8 cellular contexts compared by ENCODE assay signal in the genomic region with DNA sequence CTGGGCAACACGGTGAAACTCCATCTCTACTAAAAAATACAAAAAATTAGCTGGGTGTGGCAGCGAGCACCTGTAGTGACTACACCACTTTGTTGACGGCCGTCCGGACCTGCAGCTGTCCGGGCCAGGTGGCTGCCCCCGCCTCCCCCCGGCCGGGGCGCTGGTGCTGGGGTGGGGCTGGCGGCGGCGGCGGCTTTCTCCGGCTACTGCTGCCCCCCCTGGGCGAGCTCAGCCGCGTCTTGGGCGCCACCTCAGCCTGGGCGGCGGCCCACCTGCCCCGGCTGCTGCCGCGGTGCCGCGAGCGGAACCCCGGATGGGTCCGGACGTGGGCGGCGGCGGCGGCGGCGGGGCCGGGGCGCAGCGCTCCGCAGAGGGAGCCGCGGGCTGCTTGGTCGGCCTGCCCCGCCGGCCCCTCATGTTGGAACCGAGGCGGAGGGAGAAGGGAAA.
DNase-seq lines count a peak whose midpoint lies in the region; ATAC-seq and TF ChIP-seq lines count a peak whose summit lies in the region.
"Not testable (repeated sequence)": the region's sequence is repeated elsewhere in the genome, so short reads cannot be mapped to it uniquely, and the experiment has no call there.

No MANE protein-coding gene starts in this region.

- ATAC-seq in GM21786 (IDR thresholded peaks at IDR 0.05; ENCODE audit: unreplicated experiment): peak; percentile 44
- ATAC-seq in RWPE2 (ENCODE audit: low read depth): peak; percentile 51

- not testable (repeated sequence) for H3K36me3 ChIP-seq in RWPE2 (ENCODE audit: low read depth)

- peak; percentile 56 for DNase-seq in ELF-1 (ENCODE audit: low read depth, low spot score)
- peak in 1 of 2 experiments; percentile 48 for DNase-seq in HL-60 (ENCODE audit: low read depth in 1 of 2, low spot score in 1 of 2)
- DNase-seq in RWPE2 (ENCODE audit: low spot score): peak; percentile 70
- DNase-seq in glomerular visceral epithelial cell (ENCODE audit: extremely low spot score): peak; percentile 58
- not testable (repeated sequence) for DNase-seq in nephron progenitor cell

- H3K9me3 ChIP-seq in RWPE2 (ENCODE audit: severe bottlenecking): not testable (repeated sequence)

- not testable (repeated sequence) for H3K4me1 ChIP-seq in RWPE2 (ENCODE audit: insufficient read depth, poor library complexity, severe bottlenecking)

- not testable (repeated sequence) for H3K27me3 ChIP-seq in HL-60 (ENCODE audit: insufficient read depth, poor library complexity, severe bottlenecking); RWPE2 (ENCODE audit: insufficient read depth, poor library complexity, severe bottlenecking)

- peak overlapping the region; percentile 49 for H3K4me3 ChIP-seq in HL-60 (replicated peaks; ENCODE audit: insufficient read depth, low read length)
- H3K4me3 ChIP-seq in RWPE2 (ENCODE audit: severe bottlenecking): peak overlapping the region; percentile 88

- not testable (repeated sequence) for H3K36me3 Mint-ChIP-seq in activated naive CD8-positive, alpha-beta T cell; nephron progenitor cell (ENCODE audit: low read depth); stimulated activated naive CD8-positive, alpha-beta T cell treated with anti-CD3 and anti-CD28 coated beads, Interleukin-15, Interleukin-2, amounts not matched to agents 100 ng/mL and 50 ng/mL, for 24 hours (ENCODE audit: low read depth)

- H3K27ac Mint-ChIP-seq in activated naive CD8-positive, alpha-beta T cell: peak overlapping the region; percentile 84
- not testable (repeated sequence) for H3K27ac Mint-ChIP-seq in nephron progenitor cell; stimulated activated naive CD8-positive, alpha-beta T cell treated with anti-CD3 and anti-CD28 coated beads, Interleukin-15, Interleukin-2, amounts not matched to agents 100 ng/mL and 50 ng/mL, for 24 hours

- H3K9me3 Mint-ChIP-seq in activated naive CD8-positive, alpha-beta T cell (ENCODE audit: low read depth); nephron progenitor cell; stimulated activated naive CD8-positive, alpha-beta T cell treated with anti-CD3 and anti-CD28 coated beads, Interleukin-15, Interleukin-2, amounts not matched to agents 100 ng/mL and 50 ng/mL, for 24 hours: not testable (repeated sequence)

- not testable (repeated sequence) for H3K4me1 Mint-ChIP-seq in activated naive CD8-positive, alpha-beta T cell (ENCODE audit: low read depth); nephron progenitor cell
- peaks cover 25% of the 10 kb centered on the region for H3K4me1 Mint-ChIP-seq in stimulated activated naive CD8-positive, alpha-beta T cell treated with anti-CD3 and anti-CD28 coated beads, Interleukin-15, Interleukin-2, amounts not matched to agents 100 ng/mL and 50 ng/mL, for 24 hours (ENCODE audit: low read depth)

- H3K27ac ChIP-seq in HL-60 (replicated peaks) (peak overlapping the region; percentile 91), RWPE2 (ENCODE audit: poor library complexity, severe bottlenecking) (peak overlapping the region; percentile 74)

- peak overlapping the region; percentile 88 for H3K4me3 Mint-ChIP-seq in activated naive CD8-positive, alpha-beta T cell
- peak overlapping the region; percentile 83 for H3K4me3 Mint-ChIP-seq in nephron progenitor cell
- H3K4me3 Mint-ChIP-seq in stimulated activated naive CD8-positive, alpha-beta T cell treated with anti-CD3 and anti-CD28 coated beads, Interleukin-15, Interleukin-2, amounts not matched to agents 100 ng/mL and 50 ng/mL, for 24 hours: peak overlapping the region; percentile 83

- not testable (repeated sequence) for H3K27me3 Mint-ChIP-seq in activated naive CD8-positive, alpha-beta T cell; stimulated activated naive CD8-positive, alpha-beta T cell treated with anti-CD3 and anti-CD28 coated beads, Interleukin-15, Interleukin-2, amounts not matched to agents 100 ng/mL and 50 ng/mL, for 24 hours
- H3K27me3 Mint-ChIP-seq in nephron progenitor cell (ENCODE audit: low read depth, poor library complexity): peaks cover 12% of the 10 kb centered on the region

- not testable (repeated sequence) for TF ChIP-seq CTCF in HL-60 (IDR thresholded peaks at IDR 0.05; ENCODE audit: insufficient read depth, low read length); RWPE2 (IDR thresholded peaks at IDR 0.05; ENCODE audit: poor library complexity, severe bottlenecking); nephron progenitor cell (IDR thresholded peaks at IDR 0.05)
